Comparison of ENCODE assay signal across 15 cellular contexts in the genomic region with DNA sequence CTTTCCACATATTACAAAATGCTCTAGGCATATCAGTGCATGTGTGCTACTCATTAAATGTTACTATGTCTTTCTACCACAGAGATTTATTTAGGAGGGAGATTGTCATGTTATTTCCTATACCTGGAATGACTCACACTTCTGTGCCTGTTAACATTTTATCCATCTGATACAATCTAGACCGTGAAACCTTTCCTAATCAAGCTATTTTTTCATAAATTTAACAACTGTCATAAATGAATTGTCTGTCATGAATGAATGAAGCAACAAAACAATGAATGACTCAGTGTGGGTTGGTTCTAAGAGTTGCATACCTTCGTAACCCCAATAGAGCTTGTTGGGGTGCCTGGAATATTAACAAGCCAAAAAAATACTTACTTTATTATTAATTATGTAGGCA.
"Had no signal": no experiment of that assay in that cellular context is flagged by ENCODE, and none has a peak within 500 bp of the region (broad histone marks: within the 10 kb centered on the region; RNA-seq: fewer than 3 reads in every experiment).

No MANE protein-coding gene starts in this region.

- H3K27ac ChIP-seq: ascending aorta, cardiac muscle cell, hepatocyte, right atrium auricular region had no signal

- H3K4me1 ChIP-seq: ascending aorta, right atrium auricular region had no signal

- H3K79me2 ChIP-seq: hepatocyte had no signal

- FAIRE-seq: small intestine, urothelium cell line had no signal

- H3K27me3 ChIP-seq: ascending aorta, cardiac muscle cell, hepatocyte, right atrium auricular region had no signal

- DNase-seq: activated CD4-positive, alpha-beta memory T cell treated with anti-CD3 and anti-CD28 coated beads, Interleukin-2, amount 10 ng/mL, durations not matched to agents 7 days and 5 days; activated gamma-delta T cell treated with Interleukin-2 at 50 U/mL for 16 hours; activated naive CD8-positive, alpha-beta T cell treated with anti-CD3 and anti-CD28 coated beads, Interleukin-2, amount 10 ng/mL, durations not matched to agents 7 days and 5 days; activated T-cell treated with anti-CD3 and anti-CD28 coated beads, Interleukin-2, amount 50 U/mL, for 48 hours; effector CD8-positive, alpha-beta T cell; kidney glomerular epithelial cell; midbrain; naive B cell; small intestine; T-helper 9 cell had no signal

- H3K4me2 ChIP-seq: hepatocyte had no signal

- H2AFZ ChIP-seq: hepatocyte had no signal

- H3K9me3 ChIP-seq: ascending aorta, right atrium auricular region had no signal

- H3K4me3 ChIP-seq: ascending aorta, cardiac muscle cell, hepatocyte, right atrium auricular region had no signal

- H3K36me3 ChIP-seq: ascending aorta, cardiac muscle cell, right atrium auricular region had no signal
